Comparison of ENCODE assay signal across 24 cellular contexts in the genomic region with DNA sequence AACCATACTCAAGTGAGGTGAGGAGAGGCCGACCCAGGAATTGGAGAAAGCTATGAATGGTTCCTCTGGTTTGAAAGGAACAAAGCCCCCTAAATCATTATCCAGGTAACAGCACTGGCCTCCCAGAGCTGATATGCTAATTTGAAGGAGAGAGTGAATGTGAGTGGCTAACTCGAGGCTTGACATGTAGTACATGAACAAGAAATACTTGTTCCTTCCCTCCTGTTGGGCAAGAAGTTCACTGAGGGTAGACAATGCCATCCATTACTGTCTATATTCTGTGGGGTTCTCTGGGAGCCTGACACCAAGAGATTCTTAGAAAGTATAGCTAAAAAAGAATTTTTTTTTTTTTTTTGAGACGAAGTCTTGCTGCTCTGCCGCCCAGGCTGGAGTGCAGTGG. TPM values are rescaled to one million over a fixed set of nuclear protein-coding genes. Genes with fewer than 3 reads are reported as not detected.
DNase-seq lines count a peak whose midpoint lies in the region; ATAC-seq and TF ChIP-seq lines count a peak whose summit lies in the region.
"Had no signal": no experiment of that assay in that cellular context is flagged by ENCODE, and none has a peak within 500 bp of the region (broad histone marks: within the 10 kb centered on the region; RNA-seq: fewer than 3 reads in every experiment).

No MANE protein-coding gene starts in this region.

- peak overlapping the region; percentile 19 to 82 for H3K27ac ChIP-seq in esophagus (ENCODE audit: low read depth in 2 of 2, low read length in 1 of 2)
- H3K27ac ChIP-seq in esophagus squamous epithelium, result peak overlapping the region; percentile 34 to 57 (median 52)
- H3K27ac ChIP-seq in stomach, result no peak overlapping the region
- H3K27ac ChIP-seq: BLaER1 had no signal

- TF ChIP-seq CTCF in esophagus squamous epithelium (IDR thresholded peaks at IDR 0.05) (no peak), stomach (IDR thresholded peaks at IDR 0.05) (no peak)

- peaks cover 13% of the 10 kb centered on the region for H3K9me3 Mint-ChIP-seq in activated T-helper 1 cell treated with anti-CD3 and anti-CD28 coated beads, Interleukin-12 subunit alpha, Interleukin-12 subunit beta, Interleukin-2, Interleukin-4 antibody, amounts not matched to agents 30 ng/mL and 10 ng/mL and 1 ng/mL, durations not matched to agents 14 hours and 24 hours and 36 hours

- H3K27ac Mint-ChIP-seq in activated T-helper 1 cell treated with anti-CD3 and anti-CD28 coated beads, Interleukin-12 subunit alpha, Interleukin-12 subunit beta, Interleukin-2, Interleukin-4 antibody, amounts not matched to agents 30 ng/mL and 10 ng/mL and 1 ng/mL, durations not matched to agents 14 hours and 24 hours and 36 hours, result no peak overlapping the region
- H3K27ac Mint-ChIP-seq: CD14-positive monocyte; CD4-positive, alpha-beta memory T cell; CD4-positive, CD25-positive, alpha-beta regulatory T cell; CD8-positive, alpha-beta memory T cell had no signal

- 74 to 81% methylated on average over 4 of the region's 4 CpGs for WGBS in esophagus, 2 donors
- WGBS in esophagus squamous epithelium, 2 donors, result 61 to 72% methylated on average over 4 of the region's 4 CpGs
- WGBS in stomach, 5 donors, result 79 to 90% (median 85%) methylated on average over 4 of the region's 4 CpGs

- H3K4me1 Mint-ChIP-seq in activated T-helper 1 cell treated with anti-CD3 and anti-CD28 coated beads, Interleukin-12 subunit alpha, Interleukin-12 subunit beta, Interleukin-2, Interleukin-4 antibody, amounts not matched to agents 30 ng/mL and 10 ng/mL and 1 ng/mL, durations not matched to agents 14 hours and 24 hours and 36 hours (ENCODE audit: low read depth), result no peaks in the 10 kb centered on the region
- H3K4me1 Mint-ChIP-seq: CD14-positive monocyte; CD4-positive, alpha-beta memory T cell; CD4-positive, CD25-positive, alpha-beta regulatory T cell; CD8-positive, alpha-beta memory T cell had no signal

- H3K4me3 Mint-ChIP-seq in activated T-helper 1 cell treated with anti-CD3 and anti-CD28 coated beads, Interleukin-12 subunit alpha, Interleukin-12 subunit beta, Interleukin-2, Interleukin-4 antibody, amounts not matched to agents 30 ng/mL and 10 ng/mL and 1 ng/mL, durations not matched to agents 14 hours and 24 hours and 36 hours, result no peak overlapping the region
- H3K4me3 Mint-ChIP-seq: CD14-positive monocyte; CD4-positive, alpha-beta memory T cell; CD4-positive, CD25-positive, alpha-beta regulatory T cell; CD8-positive, alpha-beta memory T cell had no signal

- H3K27me3 Mint-ChIP-seq in activated T-helper 1 cell treated with anti-CD3 and anti-CD28 coated beads, Interleukin-12 subunit alpha, Interleukin-12 subunit beta, Interleukin-2, Interleukin-4 antibody, amounts not matched to agents 30 ng/mL and 10 ng/mL and 1 ng/mL, durations not matched to agents 14 hours and 24 hours and 36 hours (ENCODE audit: insufficient read depth), result no peaks in the 10 kb centered on the region

- H3K36me3 ChIP-seq in esophagus (ENCODE audit: control insufficient read depth in 2 of 2, insufficient read depth in 2 of 2, low read length in 1 of 2) (no peaks in the 10 kb centered on the region), esophagus squamous epithelium (no peaks in the 10 kb centered on the region), stomach (no peaks in the 10 kb centered on the region)
- H3K36me3 ChIP-seq: BLaER1 had no signal

- DNase-seq in esophagus squamous epithelium (lab: John Stamatoyannopoulos, UW), result no peak
- peak; percentile 1 for DNase-seq in stomach
- no peak for DNase-seq in MV-4-11 (lab: John Stamatoyannopoulos, UW)
- DNase-seq in activated T-helper 1 cell treated with anti-CD3 and anti-CD28 coated beads, Interleukin-12 subunit alpha, Interleukin-12 subunit beta, Interleukin-2, Interleukin-4 antibody, amounts not matched to agents 30 ng/mL and 10 ng/mL and 1 ng/mL, durations not matched to agents 14 hours and 24 hours and 36 hours (ENCODE audit: low spot score), result no peak
- DNase-seq: 8988T; ACHN; BE2C; C1 segment of cervical spinal cord; CD4-positive, alpha-beta memory T cell; CD4-positive, CD25-positive, alpha-beta regulatory T cell; CD8-positive, alpha-beta memory T cell; COR-L47; DMS 273 treated with DMSO at 0.1 percent for 48 hours; DMS153; DMS53; DMS79; DND-41; EL; GDM1 had no signal

- H3K9me3 ChIP-seq in esophagus (ENCODE audit: control insufficient read depth in 2 of 2, insufficient read depth in 1 of 2, low read depth in 1 of 2, low read length in 1 of 2), result peaks cover 0 to 3% of the 10 kb centered on the region in 2 donors
- peaks cover 0 to 8% (median 0%) of the 10 kb centered on the region in 3 donors for H3K9me3 ChIP-seq in esophagus squamous epithelium
- H3K9me3 ChIP-seq in stomach, result peaks cover 0 to 14% (median 9%) of the 10 kb centered on the region in 4 donors
- H3K9me3 ChIP-seq: BE2C had no signal

- H3K4me3 ChIP-seq in esophagus (ENCODE audit: low read depth in 1 of 2, low read length in 2 of 2) (no peak overlapping the region), esophagus squamous epithelium (no peak overlapping the region), stomach (no peak overlapping the region)
- H3K4me3 ChIP-seq: BLaER1, GM12878 had no signal

- H3K27me3 ChIP-seq in esophagus (ENCODE audit: control insufficient read depth in 1 of 2, insufficient read depth in 2 of 2, low read length in 2 of 2), result no peaks in the 10 kb centered on the region
- H3K27me3 ChIP-seq in esophagus squamous epithelium, result no peaks in the 10 kb centered on the region
- no peaks in the 10 kb centered on the region for H3K27me3 ChIP-seq in stomach
- H3K27me3 ChIP-seq: BE2C, BLaER1 had no signal

- TF ChIP-seq POLR2A in esophagus squamous epithelium (IDR thresholded peaks at IDR 0.05) (no peak), stomach (IDR thresholded peaks at IDR 0.05) (no peak)

- intact Hi-C loops in esophagus squamous epithelium (cut with DNase I) (no loop called here), stomach (cut with DNase I; ENCODE audit: low total_unique reads) (no loop called here)
- intact Hi-C loops in activated T-helper 1 cell treated with anti-CD3 and anti-CD28 coated beads, Interleukin-12 subunit alpha, Interleukin-12 subunit beta, Interleukin-2, Interleukin-4 antibody, amounts not matched to agents 30 ng/mL and 10 ng/mL and 1 ng/mL, durations not matched to agents 14 hours and 24 hours and 36 hours (cut with micrococcal nuclease), result no loop called here

- ATAC-seq in HG02678 (IDR thresholded peaks at IDR 0.05; ENCODE audit: unreplicated experiment), result no peak
- ATAC-seq: GM12878 had no signal

- no peak for TF ChIP-seq EP300 in stomach (IDR thresholded peaks at IDR 0.05)

- peaks cover 0 to 11% of the 10 kb centered on the region in 2 donors for H3K4me1 ChIP-seq in esophagus (ENCODE audit: control insufficient read depth in 2 of 2, insufficient read depth in 2 of 2, low read length in 1 of 2)
- peaks cover 0 to 44% (median 22%) of the 10 kb centered on the region in 3 donors for H3K4me1 ChIP-seq in esophagus squamous epithelium
- H3K4me1 ChIP-seq in stomach, result no peaks in the 10 kb centered on the region
- H3K4me1 ChIP-seq: BE2C, BLaER1 had no signal

- H3K36me3 Mint-ChIP-seq in activated T-helper 1 cell treated with anti-CD3 and anti-CD28 coated beads, Interleukin-12 subunit alpha, Interleukin-12 subunit beta, Interleukin-2, Interleukin-4 antibody, amounts not matched to agents 30 ng/mL and 10 ng/mL and 1 ng/mL, durations not matched to agents 14 hours and 24 hours and 36 hours (ENCODE audit: low read depth), result no peaks in the 10 kb centered on the region
- H3K36me3 Mint-ChIP-seq: CD14-positive monocyte; CD4-positive, alpha-beta memory T cell; CD4-positive, CD25-positive, alpha-beta regulatory T cell; CD8-positive, alpha-beta memory T cell had no signal

RNA-seq across cellular contexts. Expression of gene ZNF354A, which starts 32.5 kb away (rescaled TPM):
- polyA plus RNA-seq in esophagus (10 to 100 TPM in 1 of 2 donors, 1 to 10 TPM in 1; 5.8 to 10.0 TPM), stomach (10 to 100 TPM in 1 of 3 donors, 1 to 10 TPM in 2; 4.9 to 10.0 (median 6.6) TPM)
- total RNA-seq in esophagus squamous epithelium (10 to 100 TPM in 1 of 4 donors, 1 to 10 TPM in 3; 7.8 to 12.0 (median 8.5) TPM), stomach (10 to 100 TPM in 1 of 5 donors, 1 to 10 TPM in 4; 7.0 to 12.2 (median 7.6) TPM)
- 9.6 and 10.6 TPM in 2 replicates for total RNA-seq in activated T-helper 1 cell treated with anti-CD3 and anti-CD28 coated beads, Interleukin-12 subunit alpha, Interleukin-12 subunit beta, Interleukin-2, Interleukin-4 antibody, amounts not matched to agents 30 ng/mL and 10 ng/mL and 1 ng/mL, durations not matched to agents 14 hours and 24 hours and 36 hours

Comparison
In these comparisons a context has a peak if more than half of its experiments do, and no peak if none do; other contexts are left out.
1. H3K27ac ChIP-seq: peak in esophagus (2 of 2) and esophagus squamous epithelium (4 of 4); none in stomach (0 of 5).